In the genomic region with DNA sequence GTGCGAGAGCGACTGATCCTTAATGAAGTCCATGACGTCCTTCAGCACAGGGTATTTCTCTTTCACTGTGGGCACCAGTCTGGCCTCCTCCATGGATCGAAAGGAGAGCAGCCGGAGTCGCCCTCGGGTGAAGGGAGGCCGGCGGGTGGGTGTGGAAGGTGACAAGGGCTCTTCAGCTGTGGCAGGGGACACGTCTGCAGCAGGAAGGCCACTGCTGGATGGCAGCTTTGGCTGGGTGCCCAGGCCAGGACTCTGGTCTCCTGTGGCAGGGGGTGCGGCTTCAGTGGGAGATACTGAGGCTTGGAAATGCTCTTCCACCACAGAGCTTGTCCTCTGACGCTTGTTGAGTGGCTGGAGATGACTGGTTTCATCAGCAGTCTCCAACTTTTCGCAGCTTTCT, we compare ENCODE assay signal across 12 cellular contexts.
A peak's percentile ranks its signal among the peaks of the same experiment; 100 is the strongest.
DNase-seq lines count a peak whose midpoint lies in the region; ATAC-seq and TF ChIP-seq lines count a peak whose summit lies in the region.
"Had no signal": no experiment of that assay in that cellular context is flagged by ENCODE, and none has a peak within 500 bp of the region (broad histone marks: within the 10 kb centered on the region; RNA-seq: fewer than 3 reads in every experiment).

No MANE protein-coding gene starts in this region.

- H3K27me3 ChIP-seq in BE2C: no peaks in the 10 kb centered on the region
- H3K27me3 ChIP-seq in heart right ventricle: no peaks in the 10 kb centered on the region
- H3K27me3 ChIP-seq in neuronal stem cell (ENCODE audit: control insufficient read depth in 3 of 3, insufficient read depth in 3 of 3, low read depth in 1 of 3, low read length in 3 of 3): no peaks in the 10 kb centered on the region
- no peaks in the 10 kb centered on the region for H3K27me3 ChIP-seq in testis

- no peak for TF ChIP-seq CTCF in BE2C (IDR thresholded peaks at IDR 0.05; ENCODE audit: low read depth, low read length)
- no peak for TF ChIP-seq CTCF in heart right ventricle (IDR thresholded peaks at IDR 0.05)
- no peak for TF ChIP-seq CTCF in testis (IDR thresholded peaks at IDR 0.05)

- no peak overlapping the region for H4K91ac ChIP-seq in neuronal stem cell (ENCODE audit: low read depth, low read length, poor library complexity)

- ATAC-seq in heart right ventricle: peak in 7 of 8 donors; percentile 55 to 90 (median 73)
- ATAC-seq: A549 had no signal

- H3K4me3 ChIP-seq in BE2C (ENCODE audit: low read depth, low read length): no peak overlapping the region
- H3K4me3 ChIP-seq in heart right ventricle: no peak overlapping the region
- no peak overlapping the region for H3K4me3 ChIP-seq in neuronal stem cell (ENCODE audit: low read length in 2 of 2)
- no peak overlapping the region for H3K4me3 ChIP-seq in testis
- H3K4me3 ChIP-seq: A549, HAP-1 had no signal

- H3K18ac ChIP-seq in neuronal stem cell (ENCODE audit: low read length): no peak overlapping the region

- no peak overlapping the region for H2AK5ac ChIP-seq in neuronal stem cell (ENCODE audit: low read depth, low read length)

- H3K14ac ChIP-seq in neuronal stem cell (ENCODE audit: low read length): no peak overlapping the region

- no peak overlapping the region for H3K4ac ChIP-seq in neuronal stem cell (ENCODE audit: low read length)

- no peak overlapping the region for H2BK15ac ChIP-seq in neuronal stem cell (ENCODE audit: low read length)

- no peak for TF ChIP-seq POLR2A in testis (IDR thresholded peaks at IDR 0.05)

- DNase-seq in BE2C (peak; percentile 14), D341Med (ENCODE audit: low spot score) (peak; percentile 21), heart right ventricle (peak; percentile 50 to 68), neuronal stem cell (ENCODE audit: low spot score) (no peak), NCI-H524 treated with DMSO at 0.1 percent for 48 hours (lab: John Stamatoyannopoulos, UW) (no peak), testis (no peak)
- DNase-seq: Caco-2; CD8-positive, alpha-beta memory T cell; DMS53; GF-D8 had no signal

- H3K23ac ChIP-seq in neuronal stem cell (ENCODE audit: low read depth, low read length, poor library complexity): peak overlapping the region; percentile 62

- H2BK12ac ChIP-seq in neuronal stem cell (ENCODE audit: low read length): no peak overlapping the region

- 56 to 72% methylated on average over 13 of the region's 13 CpGs for WGBS in heart right ventricle, 2 donors
- WGBS in neuronal stem cell (ENCODE audit: extremely low coverage in 2 of 2, insufficient read length in 2 of 2, insufficient replicate concordance in 1 of 2), 2 donors: no CpG with 5 or more reads among the region's 13 CpGs
- 91 to 94% methylated on average over 9 to 13 of the region's 13 CpGs for WGBS in testis, 2 donors

- H3K36me3 ChIP-seq in BE2C (peaks cover 9% of the 10 kb centered on the region), heart right ventricle (peaks cover 0 to 100% (median 61%) of the 10 kb centered on the region in 9 donors), neuronal stem cell (replicated peaks in 1 of 2; ENCODE audit: control insufficient read depth in 2 of 2, insufficient read depth in 2 of 2, low read length in 2 of 2) (peaks cover 9 to 86% of the 10 kb centered on the region in 2 donors), testis (ENCODE audit: low read depth, missing control alignments) (no peaks in the 10 kb centered on the region)

- H3K9me3 ChIP-seq in BE2C (no peaks in the 10 kb centered on the region), heart right ventricle (no peaks in the 10 kb centered on the region), neuronal stem cell (replicated peaks in 1 of 2; ENCODE audit: control insufficient read depth in 2 of 2, insufficient read depth in 1 of 2, low read depth in 1 of 2, low read length in 2 of 2) (no peaks in the 10 kb centered on the region), testis (no peaks in the 10 kb centered on the region)
- H3K9me3 ChIP-seq: A549, Caco-2, HAP-1 had no signal

- no peak overlapping the region for H2BK120ac ChIP-seq in neuronal stem cell (ENCODE audit: low read depth, low read length)

- intact Hi-C loops in heart right ventricle (cut with DNase I) (no loop called here), testis (cut with DNase I; ENCODE audit: low total_unique reads) (no loop called here)

- H3K4me2 ChIP-seq in neuronal stem cell (ENCODE audit: insufficient read depth, low read length, poor library complexity, severe bottlenecking): no peak overlapping the region
- H3K4me2 ChIP-seq: A549 had no signal

- H2BK5ac ChIP-seq in neuronal stem cell (ENCODE audit: low read length): no peak overlapping the region

- H3K79me1 ChIP-seq in neuronal stem cell (ENCODE audit: low read depth, low read length): no peaks in the 10 kb centered on the region

- H2AFZ ChIP-seq in neuronal stem cell (ENCODE audit: low read length): no peak overlapping the region

- no peak overlapping the region for H4K8ac ChIP-seq in neuronal stem cell (ENCODE audit: low read depth, low read length)

- H3K9ac ChIP-seq in neuronal stem cell (ENCODE audit: low read depth, low read length, poor library complexity): no peak overlapping the region

- no peak overlapping the region for H3K27ac ChIP-seq in heart right ventricle
- no peak overlapping the region for H3K27ac ChIP-seq in neuronal stem cell (replicated peaks; ENCODE audit: low read length)
- H3K27ac ChIP-seq in testis: no peak overlapping the region
- H3K27ac ChIP-seq: A549 had no signal

- H3K4me1 ChIP-seq in BE2C (no peaks in the 10 kb centered on the region), heart right ventricle (peaks cover 0 to 6% (median 0%) of the 10 kb centered on the region in 9 donors), neuronal stem cell (ENCODE audit: control insufficient read depth in 2 of 2, insufficient read depth in 1 of 2, low read depth in 1 of 2, low read length in 2 of 2) (no peaks in the 10 kb centered on the region), testis (no peaks in the 10 kb centered on the region)
- H3K4me1 ChIP-seq: A549, Caco-2, HAP-1 had no signal

Comparison
In these comparisons a context has a peak if more than half of its experiments do, and no peak if none do; other contexts are left out.
1. DNase-seq: peak in BE2C (single experiment), D341Med (single experiment) and heart right ventricle (2 of 2); none in neuronal stem cell (single experiment), NCI-H524 treated with DMSO at 0.1 percent for 48 hours (single experiment) and testis (single experiment).